ENCODE assay signal across 1 cellular context in the genomic region with DNA sequence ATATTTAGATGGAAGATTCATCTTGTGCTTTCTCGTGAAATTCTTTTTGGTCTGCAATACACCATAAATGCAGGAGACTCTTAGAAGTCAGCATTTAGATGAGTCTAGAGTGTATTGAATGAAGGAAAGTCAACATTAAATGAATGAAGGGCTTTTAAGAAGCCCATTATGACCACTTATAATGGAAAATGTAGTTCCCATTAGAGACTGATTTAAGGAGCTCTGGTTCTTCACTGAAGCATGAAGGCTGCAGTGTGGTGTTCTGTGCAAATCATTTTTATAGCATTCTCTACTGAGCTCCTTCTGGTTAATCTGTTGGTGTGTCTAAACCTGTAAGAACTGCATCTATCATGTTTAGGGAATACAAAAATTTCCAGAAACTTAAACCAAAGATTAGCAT.
TF ChIP-seq lines count a peak whose summit lies in the region.

No MANE protein-coding gene starts in this region.

TF ChIP-seq in HEK293T, 16 proteins besides CTCF, POLR2A, EP300 and RAD21:
- TF ChIP-seq ZNF384 (IDR thresholded peaks at IDR 0.05): no peak
- TF ChIP-seq, protein P1, sequence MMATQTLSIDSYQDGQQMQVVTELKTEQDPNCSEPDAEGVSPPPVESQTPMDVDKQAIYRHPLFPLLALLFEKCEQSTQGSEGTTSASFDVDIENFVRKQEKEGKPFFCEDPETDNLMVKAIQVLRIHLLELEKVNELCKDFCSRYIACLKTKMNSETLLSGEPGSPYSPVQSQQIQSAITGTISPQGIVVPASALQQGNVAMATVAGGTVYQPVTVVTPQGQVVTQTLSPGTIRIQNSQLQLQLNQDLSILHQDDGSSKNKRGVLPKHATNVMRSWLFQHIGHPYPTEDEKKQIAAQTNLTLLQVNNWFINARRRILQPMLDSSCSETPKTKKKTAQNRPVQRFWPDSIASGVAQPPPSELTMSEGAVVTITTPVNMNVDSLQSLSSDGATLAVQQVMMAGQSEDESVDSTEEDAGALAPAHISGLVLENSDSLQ (IDR thresholded peaks at IDR 0.05): peak; percentile 85
- TF ChIP-seq SUZ12 (IDR thresholded peaks at IDR 0.05): no peak
- TF ChIP-seq L3MBTL2 (conservative IDR thresholded peaks at IDR 0.05): no peak
- no peak for TF ChIP-seq HDGF (IDR thresholded peaks at IDR 0.05; ENCODE audit: borderline replicate concordance)
- TF ChIP-seq CTBP1 (IDR thresholded peaks at IDR 0.05; ENCODE audit: borderline replicate concordance): peak; percentile 37; the same call in 1 of the 2 replicates
- no peak for TF ChIP-seq FOXK2 (IDR thresholded peaks at IDR 0.05)
- TF ChIP-seq TARDBP (IDR thresholded peaks at IDR 0.05): no peak
- TF ChIP-seq BHLHE40 (IDR thresholded peaks at IDR 0.05; ENCODE audit: borderline replicate concordance): no peak
- no peak for TF ChIP-seq SP1 (IDR thresholded peaks at IDR 0.05)
